8 cellular contexts compared by ENCODE assay signal in the genomic region with DNA sequence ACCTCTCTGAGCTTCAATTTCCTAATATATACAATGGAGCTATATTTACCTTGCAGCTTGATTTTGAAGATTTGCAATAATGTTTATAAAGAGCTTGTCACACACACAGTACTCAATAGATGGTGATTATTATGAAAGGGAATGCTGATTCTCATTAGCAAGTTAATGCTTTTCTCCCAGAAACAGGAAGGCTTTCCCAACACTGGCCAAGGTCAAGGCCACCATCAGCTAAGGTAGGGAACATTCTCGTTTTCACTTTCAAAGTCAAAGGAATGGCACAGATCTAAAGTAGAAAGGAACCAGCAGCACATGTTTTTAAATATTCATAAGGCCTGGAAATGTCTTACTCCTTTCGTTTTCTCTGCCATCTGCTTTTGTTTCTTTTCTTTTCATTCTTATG.
"Had no signal": no experiment of that assay in that cellular context is flagged by ENCODE, and none has a peak within 500 bp of the region (broad histone marks: within the 10 kb centered on the region; RNA-seq: fewer than 3 reads in every experiment).

No MANE protein-coding gene starts in this region.

- H3K27ac ChIP-seq: GM23248, HL-60, KMS-11 had no signal

- H3K9ac ChIP-seq: GM23248, KMS-11 had no signal

- H3K27ac Mint-ChIP-seq: IgD-negative memory B cell had no signal

- H3K4me3 Mint-ChIP-seq: H9, IgD-negative memory B cell had no signal

- ATAC-seq: HCT116, HepG2 had no signal

- H3K27me3 Mint-ChIP-seq: IgD-negative memory B cell had no signal

- DNase-seq: GM23248, H9, KBM-7 had no signal

- H3K4me1 Mint-ChIP-seq: IgD-negative memory B cell had no signal

- H3K4me3 ChIP-seq: GM23248 had no signal

- H3K9me3 Mint-ChIP-seq: H9, IgD-negative memory B cell had no signal
